ENCODE assay signal across 1 cellular context in genomic region chr10:129321727-129322126, GRCh38.
TF ChIP-seq lines count a peak whose summit lies in the region.

No MANE protein-coding gene starts in this region.

TF ChIP-seq in IMR-90, 13 proteins besides CTCF, POLR2A, EP300 and RAD21:
- TF ChIP-seq CEBPB (IDR thresholded peaks at IDR 0.05; ENCODE audit: low read depth, low read length) (no peak), RFX5 (IDR thresholded peaks at IDR 0.05; ENCODE audit: low read depth, low read length) (no peak), NFE2L2 (IDR thresholded peaks at IDR 0.05; ENCODE audit: low read depth, low read length) (no peak), MAFK (IDR thresholded peaks at IDR 0.05; ENCODE audit: low read depth, low read length) (no peak), CHD1 (IDR thresholded peaks at IDR 0.05; ENCODE audit: low read depth, low read length) (no peak), RCOR1 (IDR thresholded peaks at IDR 0.05; ENCODE audit: insufficient replicate concordance, low read length) (no peak)
